ENCODE assay signal across 13 cellular contexts in the genomic region with DNA sequence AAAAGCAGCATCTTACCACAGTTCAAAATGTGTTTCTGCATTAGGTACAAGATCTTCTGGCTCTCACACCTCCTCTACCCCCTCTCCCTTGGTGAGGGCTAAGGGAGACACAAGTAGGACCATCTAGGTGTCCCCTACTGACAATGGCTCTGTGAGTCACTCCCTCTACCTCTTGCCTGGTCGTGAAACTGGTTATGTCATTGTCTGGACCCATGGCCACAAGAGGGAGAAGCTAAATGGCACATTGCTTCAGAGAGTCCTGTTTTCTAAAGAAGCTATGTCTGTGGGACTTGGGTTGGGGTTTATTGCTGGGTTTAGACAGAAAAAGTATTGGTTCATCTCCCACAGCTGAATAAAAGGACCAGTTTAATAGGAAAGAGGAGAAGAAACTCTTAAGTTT. TPM values are rescaled to one million over a fixed set of nuclear protein-coding genes. Genes with fewer than 3 reads are reported as not detected.
DNase-seq lines count a peak whose midpoint lies in the region; FAIRE-seq and TF ChIP-seq lines count a peak whose summit lies in the region.
"Had no signal": no experiment of that assay in that cellular context is flagged by ENCODE, and none has a peak within 500 bp of the region (broad histone marks: within the 10 kb centered on the region; RNA-seq: fewer than 3 reads in every experiment).

No MANE protein-coding gene starts in this region.

- H3K4me3 Mint-ChIP-seq in nephron: peak overlapping the region in 2 of 3 experiments; percentile 38 to 46
- H3K4me3 Mint-ChIP-seq: activated naive CD4-positive, alpha-beta T cell treated with anti-CD3 and anti-CD28 coated beads, Interleukin-2, amount 50 U/mL, for 24 hours had no signal

- no peaks in the 10 kb centered on the region for H3K27me3 ChIP-seq in thyroid gland

- H3K36me3 Mint-ChIP-seq in nephron (ENCODE audit: low read depth): no peaks in the 10 kb centered on the region
- H3K36me3 Mint-ChIP-seq: activated naive CD4-positive, alpha-beta T cell treated with anti-CD3 and anti-CD28 coated beads, Interleukin-2, amount 50 U/mL, for 24 hours had no signal

- H3K9me3 ChIP-seq in thyroid gland: no peaks in the 10 kb centered on the region
- H3K9me3 ChIP-seq: colonic mucosa, gastrocnemius medialis had no signal

- no peaks in the 10 kb centered on the region for H3K9me3 Mint-ChIP-seq in nephron
- H3K9me3 Mint-ChIP-seq: activated naive CD4-positive, alpha-beta T cell treated with anti-CD3 and anti-CD28 coated beads, Interleukin-2, amount 50 U/mL, for 24 hours had no signal

- H3K27ac Mint-ChIP-seq in nephron: no peak overlapping the region
- H3K27ac Mint-ChIP-seq: activated naive CD4-positive, alpha-beta T cell treated with anti-CD3 and anti-CD28 coated beads, Interleukin-2, amount 50 U/mL, for 24 hours had no signal

- H3K27ac ChIP-seq in thyroid gland: no peak overlapping the region
- H3K27ac ChIP-seq: colonic mucosa, gastrocnemius medialis, KMS-11 had no signal

- H3K4me1 Mint-ChIP-seq in nephron: peaks cover 12% of the 10 kb centered on the region

- in situ Hi-C loops in astrocyte of the spinal cord (cut with HindIII; ENCODE audit: low sequenced_read_pairs): no loop called here

- 33 to 36% methylated on average over 1 of the region's 1 CpG for WGBS in thyroid gland, 2 donors

- no peaks in the 10 kb centered on the region for H3K36me3 ChIP-seq in thyroid gland
- H3K36me3 ChIP-seq: colonic mucosa, gastrocnemius medialis had no signal

- DNase-seq in NCI-H2196 (lab: John Stamatoyannopoulos, UW; ENCODE audit: unreplicated experiment) (peak; percentile 17), NCI-H2196 treated with DMSO at 0.1 percent for 48 hours (lab: John Stamatoyannopoulos, UW; ENCODE audit: unreplicated experiment) (no peak), HT1080 (ENCODE audit: low read depth) (peak; percentile 47), astrocyte of the spinal cord (ENCODE audit: low read depth, low spot score) (no peak), HTR-8/SVneo (ENCODE audit: insufficient read length, low spot score) (no peak), 8988T (no peak), thyroid gland (no peak)

- peak; percentile 21 for TF ChIP-seq CTCF in astrocyte of the spinal cord (IDR thresholded peaks at IDR 0.05; ENCODE audit: low read depth, low read length)
- TF ChIP-seq CTCF in nephron (IDR thresholded peaks at IDR 0.05; ENCODE audit: unreplicated experiment in 3 of 3): no peak
- no peak for TF ChIP-seq CTCF in thyroid gland (IDR thresholded peaks at IDR 0.05)

- H3K27me3 Mint-ChIP-seq in nephron (ENCODE audit: low read depth): peaks cover 74% of the 10 kb centered on the region

- FAIRE-seq in HTR-8/SVneo (lab: Jason Lieb, UNC): no peak
- FAIRE-seq: kidney had no signal

- no peak for TF ChIP-seq POLR2A in thyroid gland (IDR thresholded peaks at IDR 0.05)

- peaks cover 4% of the 10 kb centered on the region in 2 donors for H3K4me1 ChIP-seq in thyroid gland
- H3K4me1 ChIP-seq: colonic mucosa had no signal

- intact Hi-C loops in thyroid gland (cut with DNase I): loop anchor here (2.0 kb wide), 1 partner anchor 261 kb away; no protein-coding TSS in a partner anchor

- no peak overlapping the region for H3K4me3 ChIP-seq in astrocyte of the spinal cord (ENCODE audit: low read depth, low read length)
- H3K4me3 ChIP-seq in thyroid gland (replicated peaks in 1 of 3): no peak overlapping the region
- H3K4me3 ChIP-seq: colonic mucosa, gastrocnemius medialis had no signal

RNA-seq across cellular contexts. Expression of gene PLXNA4, which starts 4.0 kb away (rescaled TPM):
- 22.2 and 29.2 TPM in 2 replicates for total RNA-seq in HT1080 (2014; rRNA removed; shearing (Covaris generic))
- polyA plus RNA-seq in HT1080 (2015; cell fraction: cytosol; rRNA removed): 9.5 and 12.5 TPM in 2 replicates
- polyA plus RNA-seq in HT1080 (2015; cell fraction: nucleus; rRNA removed): 17.7 and 20.7 TPM in 2 replicates
- total RNA-seq in thyroid gland: 1 to 10 TPM; 1.3 to 8.3 (median 2.4) TPM

Comparison
In these comparisons a context has a peak if more than half of its experiments do, and no peak if none do; other contexts are left out.
1. DNase-seq: peak in NCI-H2196 (single experiment) and HT1080 (single experiment); none in NCI-H2196 treated with DMSO at 0.1 percent for 48 hours (single experiment), astrocyte of the spinal cord (single experiment), HTR-8/SVneo (single experiment), 8988T (single experiment) and thyroid gland (0 of 2).